Comparison of ENCODE assay signal across 13 cellular contexts in genomic region chr19:47406711-47407416, GRCh38. TPM values are rescaled to one million over a fixed set of nuclear protein-coding genes. Genes with fewer than 3 reads are reported as not detected.
DNase-seq lines count a peak whose midpoint lies in the region; ATAC-seq and TF ChIP-seq lines count a peak whose summit lies in the region.
"Had no signal": no experiment of that assay in that cellular context is flagged by ENCODE, and none has a peak within 500 bp of the region (broad histone marks: within the 10 kb centered on the region; RNA-seq: fewer than 3 reads in every experiment).

No MANE protein-coding gene starts in this region.

- H4K20me1 ChIP-seq in GM23338 (replicated peaks; ENCODE audit: insufficient read depth) = no peaks in the 10 kb centered on the region

- H3K36me3 ChIP-seq in GM23338 (ENCODE audit: insufficient read depth) = no peaks in the 10 kb centered on the region; the same call in 1 of the 2 replicates
- no peaks in the 10 kb centered on the region for H3K36me3 ChIP-seq in left lung

- intact Hi-C loops in activated CD8-positive, alpha-beta T cell treated with anti-CD3 and anti-CD28 coated beads for 36 hours (cut with micrococcal nuclease) = no loop called here
- intact Hi-C loops in left lung (cut with DNase I) = no loop called here

- 0 out of 2 replicates have a peak overlapping the region, but pooled peaks have one; percentile 55 for H3K27ac ChIP-seq in GM23338 (ENCODE audit: low read depth)
- no peak overlapping the region for H3K27ac ChIP-seq in left lung
- H3K27ac ChIP-seq: HL-60 had no signal

- H3K4me1 ChIP-seq in GM23338 (ENCODE audit: insufficient read depth) (peaks cover 11% of the 10 kb centered on the region), left lung (no peaks in the 10 kb centered on the region)

- H3K27me3 ChIP-seq in GM23338 (ENCODE audit: insufficient read depth) (no peaks in the 10 kb centered on the region; the same call in 1 of the 2 replicates), left lung (peaks cover 9 to 89% of the 10 kb centered on the region in 2 donors)

- H3K4me1 Mint-ChIP-seq in GM23338 = peaks cover 10% of the 10 kb centered on the region; the same call in 2 of the 3 replicates
- H3K4me1 Mint-ChIP-seq in activated CD8-positive, alpha-beta T cell treated with anti-CD3 and anti-CD28 coated beads for 36 hours (ENCODE audit: low read depth) = no peaks in the 10 kb centered on the region
- H3K4me1 Mint-ChIP-seq: CD4-positive, CD25-positive, alpha-beta regulatory T cell had no signal

- peaks cover 4% of the 10 kb centered on the region; the same call in 2 of the 3 replicates for H3K9me3 Mint-ChIP-seq in GM23338
- no peaks in the 10 kb centered on the region for H3K9me3 Mint-ChIP-seq in activated CD8-positive, alpha-beta T cell treated with anti-CD3 and anti-CD28 coated beads for 36 hours
- H3K9me3 Mint-ChIP-seq: activated T-helper 17 cell treated with anti-CD3 and anti-CD28 coated beads, Interleukin-2, amount 50 U/mL, for 72 hours had no signal

- H3K9me2 ChIP-seq in GM23338 (ENCODE audit: insufficient read depth) = no peaks in the 10 kb centered on the region

- peaks cover 25% of the 10 kb centered on the region for H3K27me3 Mint-ChIP-seq in GM23338 (ENCODE audit: insufficient read depth, low read depth, poor library complexity)
- peaks cover 31% of the 10 kb centered on the region for H3K27me3 Mint-ChIP-seq in activated CD8-positive, alpha-beta T cell treated with anti-CD3 and anti-CD28 coated beads for 36 hours

- H3K9me3 ChIP-seq in left lung = no peaks in the 10 kb centered on the region

- POLR2A ChIA-PET in activated CD8-positive, alpha-beta T cell treated with anti-CD3 and anti-CD28 coated beads for 36 hours (lab: Charles Lee) = no interaction called here

- no peaks in the 10 kb centered on the region for H3K79me2 ChIP-seq in GM23338 (replicated peaks; ENCODE audit: insufficient read depth)

- H3K36me3 Mint-ChIP-seq in GM23338 (ENCODE audit: low read depth) = peaks cover 4% of the 10 kb centered on the region
- H3K36me3 Mint-ChIP-seq in activated CD8-positive, alpha-beta T cell treated with anti-CD3 and anti-CD28 coated beads for 36 hours (ENCODE audit: low read depth) = no peaks in the 10 kb centered on the region

- CTCF ChIA-PET in activated CD8-positive, alpha-beta T cell treated with anti-CD3 and anti-CD28 coated beads for 36 hours (lab: Charles Lee) = no interaction called here

- peaks cover 3% of the 10 kb centered on the region; the same call in 1 of the 2 replicates for H3F3A ChIP-seq in GM23338 (replicated peaks; ENCODE audit: low read depth)

- H3K4me2 ChIP-seq in GM23338 = peak overlapping the region; percentile 99

- H3K27ac Mint-ChIP-seq in GM23338 = no peak overlapping the region
- H3K27ac Mint-ChIP-seq in activated CD8-positive, alpha-beta T cell treated with anti-CD3 and anti-CD28 coated beads for 36 hours = no peak overlapping the region
- H3K27ac Mint-ChIP-seq: activated T-helper 17 cell treated with anti-CD3 and anti-CD28 coated beads, Interleukin-2, amount 50 U/mL, for 72 hours had no signal

- H3K4me3 ChIP-seq in GM23338 (peak overlapping the region; percentile 85), left lung (no peak overlapping the region)
- H3K4me3 ChIP-seq: lung had no signal

- H2AFZ ChIP-seq in GM23338 = peak overlapping the region; percentile 72

- ATAC-seq in GM23338 (peak; percentile 97), left lung (peak; percentile 71), GM21515 (IDR thresholded peaks at IDR 0.05; ENCODE audit: unreplicated experiment) (no peak)
- ATAC-seq in activated CD8-positive, alpha-beta T cell treated with anti-CD3 and anti-CD28 coated beads for 36 hours = peak; percentile 37
- ATAC-seq: activated T-helper 17 cell treated with anti-CD3 and anti-CD28 coated beads, Interleukin-2, amount 50 U/mL, for 72 hours had no signal

- peak; percentile 48 for DNase-seq in AG20443 (ENCODE audit: low spot score)
- DNase-seq in GM23338 (ENCODE audit: low spot score) = peak; percentile 84
- DNase-seq in activated CD8-positive, alpha-beta T cell treated with anti-CD3 and anti-CD28 coated beads for 36 hours = no peak
- DNase-seq in left lung = peak in 1 of 2 donors; percentile 69
- DNase-seq in NCI-H446 (lab: John Stamatoyannopoulos, UW) = no peak
- DNase-seq in KBM-7 = no peak
- no peak for DNase-seq in stimulated activated CD4-positive, alpha-beta T cell treated with anti-CD3 and anti-CD28 coated beads, Interleukin-2, amount 100 ng/mL, for 48 hours
- DNase-seq: CD4-positive, CD25-positive, alpha-beta regulatory T cell; NCI-H1417 treated with DMSO at 0.1 percent for 48 hours had no signal

- peak overlapping the region; percentile 77 for H3K4me3 Mint-ChIP-seq in GM23338
- H3K4me3 Mint-ChIP-seq in activated CD8-positive, alpha-beta T cell treated with anti-CD3 and anti-CD28 coated beads for 36 hours = no peak overlapping the region
- H3K4me3 Mint-ChIP-seq: activated T-helper 17 cell treated with anti-CD3 and anti-CD28 coated beads, Interleukin-2, amount 50 U/mL, for 72 hours; CD4-positive, CD25-positive, alpha-beta regulatory T cell had no signal

- in situ Hi-C loops in KBM-7 (cut with MboI; ENCODE audit: low pct_unique_long_range_greater_than_20kb, low sequenced_read_pairs) = loop anchor here (10.0 kb wide), 1 partner anchor 112 kb away; no protein-coding TSS in a partner anchor

- no peak for TF ChIP-seq CTCF in GM23338 (conservative IDR thresholded peaks at IDR 0.05; ENCODE audit: low read depth in 2 of 2)
- TF ChIP-seq CTCF in activated CD8-positive, alpha-beta T cell treated with anti-CD3 and anti-CD28 coated beads for 36 hours (IDR thresholded peaks at IDR 0.05) = no peak
- TF ChIP-seq CTCF in left lung (IDR thresholded peaks at IDR 0.05) = no peak

TF ChIP-seq in GM23338, 12 proteins besides CTCF, POLR2A, EP300 and RAD21 (continues in another document):
- TF ChIP-seq, protein P1, sequence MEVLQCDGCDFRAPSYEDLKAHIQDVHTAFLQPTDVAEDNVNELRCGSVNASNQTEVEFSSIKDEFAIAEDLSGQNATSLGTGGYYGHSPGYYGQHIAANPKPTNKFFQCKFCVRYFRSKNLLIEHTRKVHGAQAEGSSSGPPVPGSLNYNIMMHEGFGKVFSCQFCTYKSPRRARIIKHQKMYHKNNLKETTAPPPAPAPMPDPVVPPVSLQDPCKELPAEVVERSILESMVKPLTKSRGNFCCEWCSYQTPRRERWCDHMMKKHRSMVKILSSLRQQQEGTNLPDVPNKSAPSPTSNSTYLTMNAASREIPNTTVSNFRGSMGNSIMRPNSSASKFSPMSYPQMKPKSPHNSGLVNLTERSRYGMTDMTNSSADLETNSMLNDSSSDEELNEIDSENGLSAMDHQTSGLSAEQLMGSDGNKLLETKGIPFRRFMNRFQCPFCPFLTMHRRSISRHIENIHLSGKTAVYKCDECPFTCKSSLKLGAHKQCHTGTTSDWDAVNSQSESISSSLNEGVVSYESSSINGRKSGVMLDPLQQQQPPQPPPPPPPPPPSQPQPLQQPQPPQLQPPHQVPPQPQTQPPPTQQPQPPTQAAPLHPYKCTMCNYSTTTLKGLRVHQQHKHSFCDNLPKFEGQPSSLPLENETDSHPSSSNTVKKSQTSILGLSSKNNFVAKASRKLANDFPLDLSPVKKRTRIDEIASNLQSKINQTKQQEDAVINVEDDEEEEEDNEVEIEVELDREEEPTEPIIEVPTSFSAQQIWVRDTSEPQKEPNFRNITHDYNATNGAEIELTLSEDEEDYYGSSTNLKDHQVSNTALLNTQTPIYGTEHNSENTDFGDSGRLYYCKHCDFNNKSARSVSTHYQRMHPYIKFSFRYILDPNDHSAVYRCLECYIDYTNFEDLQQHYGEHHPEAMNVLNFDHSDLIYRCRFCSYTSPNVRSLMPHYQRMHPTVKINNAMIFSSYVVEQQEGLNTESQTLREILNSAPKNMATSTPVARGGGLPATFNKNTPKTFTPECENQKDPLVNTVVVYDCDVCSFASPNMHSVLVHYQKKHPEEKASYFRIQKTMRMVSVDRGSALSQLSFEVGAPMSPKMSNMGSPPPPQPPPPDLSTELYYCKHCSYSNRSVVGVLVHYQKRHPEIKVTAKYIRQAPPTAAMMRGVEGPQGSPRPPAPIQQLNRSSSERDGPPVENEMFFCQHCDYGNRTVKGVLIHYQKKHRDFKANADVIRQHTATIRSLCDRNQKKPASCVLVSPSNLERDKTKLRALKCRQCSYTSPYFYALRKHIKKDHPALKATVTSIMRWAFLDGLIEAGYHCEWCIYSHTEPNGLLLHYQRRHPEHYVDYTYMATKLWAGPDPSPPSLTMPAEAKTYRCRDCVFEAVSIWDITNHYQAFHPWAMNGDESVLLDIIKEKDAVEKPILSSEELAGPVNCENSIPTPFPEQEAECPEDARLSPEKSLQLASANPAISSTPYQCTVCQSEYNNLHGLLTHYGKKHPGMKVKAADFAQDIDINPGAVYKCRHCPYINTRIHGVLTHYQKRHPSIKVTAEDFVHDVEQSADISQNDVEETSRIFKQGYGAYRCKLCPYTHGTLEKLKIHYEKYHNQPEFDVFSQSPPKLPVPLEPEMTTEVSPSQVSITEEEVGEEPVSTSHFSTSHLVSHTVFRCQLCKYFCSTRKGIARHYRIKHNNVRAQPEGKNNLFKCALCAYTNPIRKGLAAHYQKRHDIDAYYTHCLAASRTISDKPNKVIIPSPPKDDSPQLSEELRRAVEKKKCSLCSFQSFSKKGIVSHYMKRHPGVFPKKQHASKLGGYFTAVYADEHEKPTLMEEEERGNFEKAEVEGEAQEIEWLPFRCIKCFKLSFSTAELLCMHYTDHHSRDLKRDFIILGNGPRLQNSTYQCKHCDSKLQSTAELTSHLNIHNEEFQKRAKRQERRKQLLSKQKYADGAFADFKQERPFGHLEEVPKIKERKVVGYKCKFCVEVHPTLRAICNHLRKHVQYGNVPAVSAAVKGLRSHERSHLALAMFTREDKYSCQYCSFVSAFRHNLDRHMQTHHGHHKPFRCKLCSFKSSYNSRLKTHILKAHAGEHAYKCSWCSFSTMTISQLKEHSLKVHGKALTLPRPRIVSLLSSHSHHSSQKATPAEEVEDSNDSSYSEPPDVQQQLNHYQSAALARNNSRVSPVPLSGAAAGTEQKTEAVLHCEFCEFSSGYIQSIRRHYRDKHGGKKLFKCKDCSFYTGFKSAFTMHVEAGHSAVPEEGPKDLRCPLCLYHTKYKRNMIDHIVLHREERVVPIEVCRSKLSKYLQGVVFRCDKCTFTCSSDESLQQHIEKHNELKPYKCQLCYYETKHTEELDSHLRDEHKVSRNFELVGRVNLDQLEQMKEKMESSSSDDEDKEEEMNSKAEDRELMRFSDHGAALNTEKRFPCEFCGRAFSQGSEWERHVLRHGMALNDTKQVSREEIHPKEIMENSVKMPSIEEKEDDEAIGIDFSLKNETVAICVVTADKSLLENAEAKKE (CRISPR knock-in tag; IDR thresholded peaks at IDR 0.05) = no peak

RNA-seq across cellular contexts. Expression of gene MEIS3, which starts 12.5 kb away (rescaled TPM):
- 33.7 and 40.7 TPM in 2 replicates for total RNA-seq in GM23338 (2014; rRNA removed; shearing (Covaris generic))
- 20.6 and 20.8 TPM in 2 replicates for polyA plus RNA-seq in GM23338 (2016; fragmentation: Nextera tagmentation; extraction: Ambion mirVana)
- not detected for total RNA-seq in activated CD8-positive, alpha-beta T cell treated with anti-CD3 and anti-CD28 coated beads for 36 hours
- 10 to 100 TPM in 1 of 2 donors, 1 to 10 TPM in 1; 6.7 to 11.8 TPM for total RNA-seq in left lung
- total RNA-seq: CD4-positive, CD25-positive, alpha-beta regulatory T cell had no signal

RNA-seq across cellular contexts. Expression of gene DHX34, which starts 57.7 kb away (rescaled TPM):
- 42.8 and 50.1 TPM in 2 replicates for total RNA-seq in GM23338 (2014; rRNA removed; shearing (Covaris generic))
- 16.3 and 16.7 TPM in 2 replicates for polyA plus RNA-seq in GM23338 (2016; fragmentation: Nextera tagmentation; extraction: Ambion mirVana)
- 10 to 100 TPM; 14.2 to 14.9 TPM for total RNA-seq in activated CD8-positive, alpha-beta T cell treated with anti-CD3 and anti-CD28 coated beads for 36 hours
- 10 to 100 TPM in 1 of 2 donors, 1 to 10 TPM in 1; 9.4 to 18.2 TPM for total RNA-seq in left lung

Comparison
In these comparisons a context has a peak if more than half of its experiments do, and no peak if none do; other contexts are left out.
1. DNase-seq: peak in AG20443 (single experiment) and GM23338 (single experiment); none in activated CD8-positive, alpha-beta T cell treated with anti-CD3 and anti-CD28 coated beads for 36 hours (single experiment), NCI-H446 (0 of 2), KBM-7 (single experiment) and stimulated activated CD4-positive, alpha-beta T cell treated with anti-CD3 and anti-CD28 coated beads, Interleukin-2, amount 100 ng/mL, for 48 hours (0 of 2).
2. RNA of gene MEIS3, which starts 12.5 kb away (total RNA-seq): 33.7 to 40.7 TPM in GM23338 and 6.7 to 11.8 TPM in left lung; not detected in activated CD8-positive, alpha-beta T cell treated with anti-CD3 and anti-CD28 coated beads for 36 hours; every median in the first group is over 4 times any median in the second.